Comparison of ENCODE assay signal across 1 cellular context in genomic region chr3:81914254-81914653, GRCh38.
TF ChIP-seq lines count a peak whose summit lies in the region.

No MANE protein-coding gene starts in this region.

TF ChIP-seq in neural cell, 6 proteins besides CTCF, POLR2A, EP300 and RAD21 (continued from another document):
- no peak for TF ChIP-seq EZH2 (IDR thresholded peaks at IDR 0.05; ENCODE audit: borderline replicate concordance, insufficient read depth, low read length, poor library complexity, severe bottlenecking)
